ENCODE assay signal across 25 cellular contexts in genomic region chr13:64223016-64223415, GRCh38.
"Had no signal": no experiment of that assay in that cellular context is flagged by ENCODE, and none has a peak within 500 bp of the region (broad histone marks: within the 10 kb centered on the region; RNA-seq: fewer than 3 reads in every experiment).

No MANE protein-coding gene starts in this region.

- H3K27ac ChIP-seq: stomach, suprapubic skin, testis, thoracic aorta, thyroid gland, tibial artery, tibial nerve, transverse colon, upper lobe of left lung, upper lobe of right lung, uterus, vagina had no signal

- ATAC-seq: stimulated activated effector memory CD8-positive, alpha-beta T cell treated with anti-CD3 and anti-CD28 coated beads, Interleukin-12 subunit alpha, Interleukin-12 subunit beta, amount 100 ng/mL, for 72 hours; stimulated activated memory B cell treated with anti-CD40 and anti-IgM and Interleukin-4, amounts not matched to agents 10 μg/mL and 1 μg/mL and 100 μg/mL, for 72 hours; stimulated activated naive B cell treated with anti-CD40 and anti-IgM and Interleukin-4, amounts not matched to agents 10 μg/mL and 1 μg/mL and 100 μg/mL, for 72 hours; stimulated activated naive CD8-positive, alpha-beta T cell treated with anti-CD3 and anti-CD28 coated beads, Interleukin-15, amount 100 ng/mL, for 72 hours; stimulated activated naive CD8-positive, alpha-beta T cell treated with anti-CD3 and anti-CD28 coated beads, Interleukin-15, Interleukin-2, amounts not matched to agents 100 U/mL and 50 U/mL, for 24 hours; upper lobe of right lung had no signal

- H3K27me3 ChIP-seq: stomach, suprapubic skin, testis, thyroid gland, tibial artery, tibial nerve, transverse colon, upper lobe of left lung, upper lobe of right lung, uterus, vagina had no signal

- H3K4me1 ChIP-seq: stomach, suprapubic skin, testis, thyroid gland, tibial artery, tibial nerve, transverse colon, upper lobe of left lung, upper lobe of right lung, uterus, vagina had no signal

- H3K4me3 ChIP-seq: stomach, suprapubic skin, testis, thoracic aorta, thyroid gland, tibial artery, tibial nerve, transverse colon, upper lobe of left lung, upper lobe of right lung, uterus, vagina had no signal

- H3K9me3 ChIP-seq: testis, thoracic aorta, thyroid gland, tibial artery, upper lobe of right lung, uterus, vagina had no signal

- H3K36me3 ChIP-seq: stomach, suprapubic skin, thoracic aorta, thyroid gland, tibial artery, tibial nerve, transverse colon, upper lobe of left lung, upper lobe of right lung, uterus, vagina had no signal

- DNase-seq: stimulated activated CD4-positive, alpha-beta T cell treated with anti-CD3 and anti-CD28 coated beads, Interleukin-2, amount 100 ng/mL, for 48 hours; stimulated activated CD4-positive, alpha-beta T cell treated with anti-CD3 and anti-CD28 coated beads, Interleukin-4, amount 100 ng/mL, for 24 hours; stimulated activated CD4-positive, alpha-beta T cell treated with anti-CD3 and anti-CD28 coated beads, Interleukin-4, amount 100 ng/mL, for 4 hours; stimulated activated CD8-positive, alpha-beta memory T cell treated with anti-CD3 and anti-CD28 coated beads, Interleukin-4, amount 100 ng/mL, for 48 hours; stimulated activated naive B cell treated with anti-CD40 and anti-IgM and Interleukin-4, amounts not matched to agents 10 μg/mL and 1 μg/mL and 100 μg/mL, for 72 hours; stimulated activated naive CD4-positive, alpha-beta T cell; stimulated activated naive CD4-positive, alpha-beta T cell treated with Interleukin-2 at 50 U/mL for 16 hours; stimulated activated naive CD8-positive, alpha-beta T cell treated with anti-CD3 and anti-CD28 coated beads, Interleukin-15, amount 100 ng/mL, for 72 hours; stimulated activated naive CD8-positive, alpha-beta T cell treated with anti-CD3 and anti-CD28 coated beads, Interleukin-15, Interleukin-2, amounts not matched to agents 100 U/mL and 50 U/mL, for 24 hours; stomach; substantia nigra; testis; thyroid gland; tibial artery; transverse colon; trophoblast cell; upper lobe of left lung; upper lobe of right lung; uterus had no signal
